ENCODE assay signal across 16 cellular contexts in the genomic region with DNA sequence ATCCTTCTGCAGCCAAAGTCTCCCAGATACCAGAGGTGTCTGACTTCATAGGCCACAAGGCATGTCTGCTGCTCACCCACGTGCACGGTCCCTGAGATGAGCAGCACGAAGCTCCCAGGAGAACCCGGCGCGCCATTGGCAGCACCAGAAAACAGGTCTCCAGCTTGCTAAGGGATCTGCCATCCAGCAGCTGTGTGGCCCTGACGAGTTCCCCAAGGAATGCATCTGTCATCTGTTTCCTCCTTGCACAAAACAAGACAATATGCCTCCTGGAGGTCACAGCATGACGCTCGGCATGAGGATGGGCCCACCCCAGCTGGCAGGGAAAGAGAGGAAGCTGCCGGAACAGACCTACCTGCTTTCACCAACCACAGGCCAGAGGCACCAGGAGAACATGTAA. TPM values are rescaled to one million over a fixed set of nuclear protein-coding genes. Genes with fewer than 3 reads are reported as not detected.
DNase-seq lines count a peak whose midpoint lies in the region; ATAC-seq and TF ChIP-seq lines count a peak whose summit lies in the region.
"Had no signal": no experiment of that assay in that cellular context is flagged by ENCODE, and none has a peak within 500 bp of the region (broad histone marks: within the 10 kb centered on the region; RNA-seq: fewer than 3 reads in every experiment).

No MANE protein-coding gene starts in this region.

- no peak overlapping the region for H3K4me2 ChIP-seq in trophoblast cell (ENCODE audit: low read length)
- H3K4me2 ChIP-seq: KMS-11 had no signal

- no peak overlapping the region for H3K23ac ChIP-seq in trophoblast cell (ENCODE audit: low read length)

- H3K4me3 ChIP-seq in HUES48 (ENCODE audit: low read depth, low read length) = no peak overlapping the region
- H3K4me3 ChIP-seq in trophoblast cell (ENCODE audit: low read depth, low read length) = no peak overlapping the region
- H3K4me3 ChIP-seq in lower leg skin (ENCODE audit: low read depth, poor library complexity, severe bottlenecking) = no peak overlapping the region
- H3K4me3 ChIP-seq: pancreas, thyroid gland had no signal

- H4K91ac ChIP-seq in trophoblast cell (ENCODE audit: low read depth, low read length) = no peak overlapping the region

- H3K4me1 ChIP-seq in HUES48 (ENCODE audit: control insufficient read depth, insufficient read depth, low read length) (peaks cover 33% of the 10 kb centered on the region), trophoblast cell (ENCODE audit: control insufficient read depth in 1 of 2, insufficient read depth in 2 of 2, low read length in 2 of 2) (peaks cover 35 to 39% of the 10 kb centered on the region in 2 experiments)

- H2AFZ ChIP-seq in trophoblast cell (ENCODE audit: insufficient read depth, low read length, poor library complexity) = no peak overlapping the region

- no peak overlapping the region for H2BK5ac ChIP-seq in trophoblast cell (ENCODE audit: low read depth, low read length, poor library complexity)

- ATAC-seq in left ventricle myocardium superior = no peak
- ATAC-seq: pancreas; stimulated activated effector memory CD8-positive, alpha-beta T cell treated with anti-CD3 and anti-CD28 coated beads, Interleukin-12 subunit alpha, Interleukin-12 subunit beta, amount 100 ng/mL, for 72 hours had no signal

- H3K79me1 ChIP-seq in trophoblast cell (ENCODE audit: low read length) = peaks cover 16% of the 10 kb centered on the region

- peak overlapping the region; percentile 4 for H3K4ac ChIP-seq in trophoblast cell (ENCODE audit: low read depth, low read length)

- no peak overlapping the region for H4K12ac ChIP-seq in trophoblast cell (ENCODE audit: low read depth, low read length)

- H3K27me3 ChIP-seq in HUES48 (ENCODE audit: control insufficient read depth, insufficient read depth, low read length) (no peaks in the 10 kb centered on the region), trophoblast cell (ENCODE audit: insufficient read depth, low read length) (no peaks in the 10 kb centered on the region)
- H3K27me3 ChIP-seq: pancreas, thyroid gland had no signal

- H2BK120ac ChIP-seq in trophoblast cell (ENCODE audit: insufficient read depth, low read length, poor library complexity) = no peak overlapping the region

- peaks cover 16% of the 10 kb centered on the region for H3K79me2 ChIP-seq in trophoblast cell (ENCODE audit: control insufficient read depth, insufficient read depth, low read length, poor library complexity)

- no peak overlapping the region for H2AK5ac ChIP-seq in trophoblast cell (ENCODE audit: low read length)

- H4K8ac ChIP-seq in trophoblast cell (ENCODE audit: low read depth, low read length) = no peak overlapping the region

- TF ChIP-seq CTCF in lower leg skin (IDR thresholded peaks at IDR 0.05) = no peak

- H2BK12ac ChIP-seq in trophoblast cell (ENCODE audit: low read length) = no peak overlapping the region

- no peak overlapping the region for H3K14ac ChIP-seq in trophoblast cell (ENCODE audit: low read length)

- H3K9ac ChIP-seq in HUES48 (ENCODE audit: low read depth, low read length) = no peak overlapping the region
- no peak overlapping the region for H3K9ac ChIP-seq in trophoblast cell (ENCODE audit: low read length)
- H3K9ac ChIP-seq: KMS-11 had no signal

- no CpG with 5 or more reads among the region's 10 CpGs for WGBS in trophoblast cell (ENCODE audit: extremely low coverage, insufficient coverage, insufficient read length)
- 68 to 80% methylated on average over 10 of the region's 10 CpGs for WGBS in lower leg skin, 2 donors

- peak overlapping the region; percentile 16 for H3K18ac ChIP-seq in trophoblast cell (ENCODE audit: low read length)

- DNase-seq in NCI-H345 treated with DMSO at 0.1 percent for 48 hours (lab: John Stamatoyannopoulos, UW; ENCODE audit: unreplicated experiment) = peak; percentile 50
- peak; percentile 24 for DNase-seq in left ventricle myocardium superior
- peak; percentile 43 to 63 for DNase-seq in trophoblast cell
- no peak for DNase-seq in GM19238 (ENCODE audit: insufficient read length, low spot score)
- DNase-seq in lower leg skin (ENCODE audit: low spot score in 2 of 2) = no peak
- no peak for DNase-seq in COLO829 (ENCODE audit: low spot score)
- DNase-seq: activated B cell treated with CpG ODN at 0.5 μM for 24 hours; effector memory CD4-positive, alpha-beta T cell; NCI-H1092; NCI-H226; stimulated activated CD4-positive, alpha-beta T cell treated with anti-CD3 and anti-CD28 coated beads, Interleukin-12 subunit alpha, Interleukin-12 subunit beta, amount 100 ng/mL, for 4 hours; thyroid gland had no signal

- peaks cover 3% of the 10 kb centered on the region; the same call in 1 of the 2 replicates for H3K36me3 ChIP-seq in HUES48 (ENCODE audit: control insufficient read depth, insufficient read depth, low read length)
- peaks cover 11 to 12% of the 10 kb centered on the region in 2 experiments for H3K36me3 ChIP-seq in trophoblast cell (ENCODE audit: control insufficient read depth in 1 of 2, insufficient read depth in 2 of 2, low read length in 2 of 2)
- H3K36me3 ChIP-seq: pancreas, thyroid gland had no signal

- no peak for TF ChIP-seq POLR2A in lower leg skin (IDR thresholded peaks at IDR 0.05)

- intact Hi-C loops in left ventricle myocardium superior (cut with micrococcal nuclease) = no loop called here
- intact Hi-C loops in lower leg skin (cut with DNase I; ENCODE audit: low total_unique reads) = no loop called here

- peak overlapping the region; percentile 26 for H3K27ac ChIP-seq in HUES48 (ENCODE audit: low read depth, low read length)
- no peak overlapping the region for H3K27ac ChIP-seq in trophoblast cell (ENCODE audit: low read depth, low read length)
- H3K27ac ChIP-seq: KMS-11, pancreas, thyroid gland had no signal

- no peaks in the 10 kb centered on the region for H3K9me3 ChIP-seq in HUES48 (ENCODE audit: control insufficient read depth, insufficient read depth, low read length)
- peaks cover 6% of the 10 kb centered on the region for H3K9me3 ChIP-seq in trophoblast cell (ENCODE audit: insufficient read depth, low read depth, low read length)
- H3K9me3 ChIP-seq: pancreas, thyroid gland had no signal

RNA-seq across cellular contexts. Expression of a gene that starts 29.2 kb away (rescaled TPM):
- total RNA-seq in left ventricle myocardium superior (35.2 TPM), lower leg skin (10 to 100 TPM; 50.2 to 88.9 (median 69.3) TPM)
- 26.6 and 27.7 TPM in 2 replicates for polyA plus RNA-seq in trophoblast cell (2013)

Comparison
In these comparisons a context has a peak if more than half of its experiments do, and no peak if none do; other contexts are left out.
1. DNase-seq: peak in NCI-H345 treated with DMSO at 0.1 percent for 48 hours (single experiment), left ventricle myocardium superior (single experiment) and trophoblast cell (2 of 2); none in GM19238 (single experiment), lower leg skin (0 of 2) and COLO829 (single experiment).